Comparison of ENCODE assay signal across 3 cellular contexts in genomic region chr12:4535092-4535491, GRCh38.
TF ChIP-seq lines count a peak whose summit lies in the region.

No MANE protein-coding gene starts in this region.

TF ChIP-seq in GM12891, 5 proteins besides CTCF, POLR2A, EP300 and RAD21:
- TF ChIP-seq TAF1 (IDR thresholded peaks at IDR 0.05; ENCODE audit: low read depth, low read length) (no peak), SPI1 (IDR thresholded peaks at IDR 0.05; ENCODE audit: low read depth, low read length) (no peak), POU2F2 (IDR thresholded peaks at IDR 0.05; ENCODE audit: low read depth, low read length) (no peak), PAX5 (IDR thresholded peaks at IDR 0.05; ENCODE audit: insufficient read depth, low read length, severe bottlenecking) (no peak), POLR2AphosphoS5 (IDR thresholded peaks at IDR 0.05; ENCODE audit: low read depth, low read length) (no peak)

TF ChIP-seq in GM12878, 131 proteins besides CTCF, POLR2A, EP300 and RAD21:
- TF ChIP-seq SP1 (IDR thresholded peaks at IDR 0.05; ENCODE audit: low read depth, low read length): no peak
- no peak for TF ChIP-seq E2F4 (IDR thresholded peaks at IDR 0.05; ENCODE audit: low read depth, low read length)
- TF ChIP-seq SKIL (IDR thresholded peaks at IDR 0.05; ENCODE audit: low read depth, poor library complexity, severe bottlenecking): peak; percentile 50
- TF ChIP-seq POU2F2 (IDR thresholded peaks at IDR 0.05; ENCODE audit: borderline replicate concordance, low read depth, low read length): peak; percentile 44; the same call in 1 of the 3 replicates
TF ChIP-seq in GM12878: peak in this region for 2.

TF ChIP-seq in SK-N-SH treated with all-trans-retinoic acid at 6 μM for 48 hours, 23 proteins besides CTCF, POLR2A, EP300 and RAD21:
- TF ChIP-seq OSR1 (CRISPR knock-in tag; IDR thresholded peaks at IDR 0.05): no peak
- no peak for TF ChIP-seq CSDC2 (CRISPR knock-in tag; IDR thresholded peaks at IDR 0.05)
- TF ChIP-seq TOX (CRISPR knock-in tag; IDR thresholded peaks at IDR 0.05; ENCODE audit: borderline replicate concordance): no peak
- no peak for TF ChIP-seq PPARA (CRISPR knock-in tag; IDR thresholded peaks at IDR 0.05; ENCODE audit: borderline replicate concordance)
- TF ChIP-seq BACH2 (CRISPR knock-in tag; IDR thresholded peaks at IDR 0.05; ENCODE audit: borderline replicate concordance): no peak
- TF ChIP-seq ZNF8 (CRISPR knock-in tag; IDR thresholded peaks at IDR 0.05): no peak
- TF ChIP-seq CREB5 (CRISPR knock-in tag; IDR thresholded peaks at IDR 0.05; ENCODE audit: low read depth): no peak
- no peak for TF ChIP-seq RARB (CRISPR knock-in tag; IDR thresholded peaks at IDR 0.05)
- TF ChIP-seq ZNF565 (CRISPR knock-in tag; conservative IDR thresholded peaks at IDR 0.05; ENCODE audit: low read depth): no peak
- TF ChIP-seq ZC3H10 (CRISPR knock-in tag; IDR thresholded peaks at IDR 0.05): no peak
- TF ChIP-seq SNAI2 (CRISPR knock-in tag; IDR thresholded peaks at IDR 0.05): no peak
- no peak for TF ChIP-seq TCF4 (CRISPR knock-in tag; IDR thresholded peaks at IDR 0.05; ENCODE audit: borderline replicate concordance)
- no peak for TF ChIP-seq GLIS3 (CRISPR knock-in tag; IDR thresholded peaks at IDR 0.05)
- no peak for TF ChIP-seq PATZ1 (CRISPR knock-in tag; IDR thresholded peaks at IDR 0.05; ENCODE audit: borderline replicate concordance)
- no peak for TF ChIP-seq ZFP3 (CRISPR knock-in tag; IDR thresholded peaks at IDR 0.05)
- no peak for TF ChIP-seq ZNF70 (CRISPR knock-in tag; IDR thresholded peaks at IDR 0.05)
- no peak for TF ChIP-seq ISL1 (CRISPR knock-in tag; IDR thresholded peaks at IDR 0.05)
- TF ChIP-seq ZFP30 (CRISPR knock-in tag; IDR thresholded peaks at IDR 0.05): no peak
